Comparison of ENCODE assay signal across 8 cellular contexts in genomic region chr7:37683263-37684120, GRCh38. TPM values are rescaled to one million over a fixed set of nuclear protein-coding genes. Genes with fewer than 3 reads are reported as not detected.
DNase-seq lines count a peak whose midpoint lies in the region; ATAC-seq and TF ChIP-seq lines count a peak whose summit lies in the region.

GPR141 (plus strand) TSS chr7:37683766; CDS start chr7:37740394, 56,628 bp downstream.

- no peak for TF ChIP-seq CTCF in PC-3 (conservative IDR thresholded peaks at IDR 0.05; ENCODE audit: low read depth, low read length)
- TF ChIP-seq CTCF in parathyroid adenoma (IDR thresholded peaks at IDR 0.05), result no peak

- H2AFZ ChIP-seq in PC-3 (ENCODE audit: low read length) (no peak within 1 kb of the TSS), parathyroid adenoma (no peak within 1 kb of the TSS)

- H3K79me2 ChIP-seq in PC-3 (ENCODE audit: low read length) (no peaks in the 10 kb centered on the region), parathyroid adenoma (no peaks in the 10 kb centered on the region)

- no peaks in the 10 kb centered on the region for H4K20me1 ChIP-seq in PC-3 (ENCODE audit: low read length)

- CTCF ChIA-PET in PC-3 (lab: Charles Lee), result no interaction called here

- BruUV-seq in PC-3 (replicated peaks; lab: Mats Ljungman, UMichigan), result no TSS peak

- H3K27ac ChIP-seq in PC-3 (ENCODE audit: low read length) (no peak within 1 kb of the TSS), parathyroid adenoma (no peak within 1 kb of the TSS)

- H3K9ac ChIP-seq in PC-3 (ENCODE audit: low read length) (no peak within 1 kb of the TSS), parathyroid adenoma (no peak within 1 kb of the TSS)

- H3K36me3 ChIP-seq in PC-3 (ENCODE audit: low read depth, low read length) (no peaks in the 10 kb centered on the region), parathyroid adenoma (ENCODE audit: control insufficient read depth, insufficient read depth, low read length) (no peaks in the 10 kb centered on the region)

- H3K4me1 Mint-ChIP-seq in activated naive CD8-positive, alpha-beta T cell treated with anti-CD3 and anti-CD28 coated beads, Interleukin-2, amount 10 ng/mL, durations not matched to agents 7 days and 5 days, result peaks cover 7% of the 10 kb centered on the region
- peaks cover 4% of the 10 kb centered on the region for H3K4me1 Mint-ChIP-seq in activated naive CD8-positive, alpha-beta T cell treated with anti-CD3 and anti-CD28 coated beads for 36 hours

- intact Hi-C loops in PC-3 (cut with micrococcal nuclease), result no loop called here

- H3K9me3 ChIP-seq in PC-3 (ENCODE audit: low read length), result no peaks in the 10 kb centered on the region
- no peaks in the 10 kb centered on the region for H3K9me3 ChIP-seq in parathyroid adenoma (ENCODE audit: control insufficient read depth, low read length)

- no peak within 1 kb of the TSS for H3K27ac Mint-ChIP-seq in activated naive CD8-positive, alpha-beta T cell treated with anti-CD3 and anti-CD28 coated beads, Interleukin-2, amount 10 ng/mL, durations not matched to agents 7 days and 5 days
- H3K27ac Mint-ChIP-seq in activated naive CD8-positive, alpha-beta T cell treated with anti-CD3 and anti-CD28 coated beads for 36 hours, result no peak within 1 kb of the TSS

- POLR2A ChIA-PET in activated naive CD8-positive, alpha-beta T cell treated with anti-CD3 and anti-CD28 coated beads, Interleukin-2, amount 10 ng/mL, durations not matched to agents 7 days and 5 days (lab: Charles Lee), result no interaction called here
- POLR2A ChIA-PET in PC-3 (lab: Charles Lee; ENCODE audit: unreplicated experiment), result no interaction called here

- DNase-seq in activated naive CD8-positive, alpha-beta T cell treated with anti-CD3 and anti-CD28 coated beads, Interleukin-2, amount 10 ng/mL, durations not matched to agents 7 days and 5 days, result no peak
- DNase-seq in activated naive CD8-positive, alpha-beta T cell treated with anti-CD3 and anti-CD28 coated beads for 36 hours, result no peak
- DNase-seq in PC-3, result peak; percentile 24
- DNase-seq in SHP77 (lab: John Stamatoyannopoulos, UW), result no peak
- no peak for DNase-seq in activated CD8-positive, alpha-beta memory T cell treated with anti-CD3 and anti-CD28 coated beads, Interleukin-2, amount 50 U/mL, for 4 hours
- no peak for DNase-seq in left lobe of liver (ENCODE audit: low spot score)

- no peak for ATAC-seq in activated naive CD8-positive, alpha-beta T cell treated with anti-CD3 and anti-CD28 coated beads, Interleukin-2, amount 10 ng/mL, durations not matched to agents 7 days and 5 days (ENCODE audit: low read depth)
- ATAC-seq in HG03060 (IDR thresholded peaks at IDR 0.05; ENCODE audit: low read depth, unreplicated experiment) (peak; percentile 81), PC-3 (no peak), left lobe of liver (no peak)

- peaks cover 32% of the 10 kb centered on the region for H3K27me3 Mint-ChIP-seq in activated naive CD8-positive, alpha-beta T cell treated with anti-CD3 and anti-CD28 coated beads, Interleukin-2, amount 10 ng/mL, durations not matched to agents 7 days and 5 days
- peaks cover 17% of the 10 kb centered on the region for H3K27me3 Mint-ChIP-seq in activated naive CD8-positive, alpha-beta T cell treated with anti-CD3 and anti-CD28 coated beads for 36 hours

- H3K4me1 ChIP-seq in PC-3 (ENCODE audit: insufficient read depth, low read length) (no peaks in the 10 kb centered on the region), parathyroid adenoma (no peaks in the 10 kb centered on the region)

- peak within 1 kb of the TSS; percentile 10 for H3K4me3 Mint-ChIP-seq in activated naive CD8-positive, alpha-beta T cell treated with anti-CD3 and anti-CD28 coated beads, Interleukin-2, amount 10 ng/mL, durations not matched to agents 7 days and 5 days
- no peak within 1 kb of the TSS for H3K4me3 Mint-ChIP-seq in activated naive CD8-positive, alpha-beta T cell treated with anti-CD3 and anti-CD28 coated beads for 36 hours

- no peaks in the 10 kb centered on the region for H3K36me3 Mint-ChIP-seq in activated naive CD8-positive, alpha-beta T cell treated with anti-CD3 and anti-CD28 coated beads, Interleukin-2, amount 10 ng/mL, durations not matched to agents 7 days and 5 days
- no peaks in the 10 kb centered on the region for H3K36me3 Mint-ChIP-seq in activated naive CD8-positive, alpha-beta T cell treated with anti-CD3 and anti-CD28 coated beads for 36 hours

- no peaks in the 10 kb centered on the region for H3K9me2 ChIP-seq in PC-3 (replicated peaks; ENCODE audit: low read length)

- H3K27me3 ChIP-seq in PC-3 (ENCODE audit: low read length), result no peaks in the 10 kb centered on the region
- no peaks in the 10 kb centered on the region for H3K27me3 ChIP-seq in parathyroid adenoma (ENCODE audit: control insufficient read depth, insufficient read depth, low read length)

- no peak within 1 kb of the TSS for H3K4me2 ChIP-seq in PC-3 (ENCODE audit: low read length)
- no peak within 1 kb of the TSS for H3K4me2 ChIP-seq in parathyroid adenoma (ENCODE audit: low read length)

- no peaks in the 10 kb centered on the region for H3F3A ChIP-seq in PC-3 (ENCODE audit: low read length, unreplicated experiment)

- H3K9me3 Mint-ChIP-seq in activated naive CD8-positive, alpha-beta T cell treated with anti-CD3 and anti-CD28 coated beads, Interleukin-2, amount 10 ng/mL, durations not matched to agents 7 days and 5 days, result no peaks in the 10 kb centered on the region
- H3K9me3 Mint-ChIP-seq in activated naive CD8-positive, alpha-beta T cell treated with anti-CD3 and anti-CD28 coated beads for 36 hours, result no peaks in the 10 kb centered on the region

- H3K4me3 ChIP-seq in PC-3 (ENCODE audit: low read length), result no peak within 1 kb of the TSS
- H3K4me3 ChIP-seq in parathyroid adenoma (ENCODE audit: low read depth, low read length), result peak within 1 kb of the TSS; percentile 18

RNA-seq across cellular contexts. Expression of gene GPR141, which starts in this region (rescaled TPM):
- total RNA-seq in activated naive CD8-positive, alpha-beta T cell treated with anti-CD3 and anti-CD28 coated beads, Interleukin-2, amount 10 ng/mL, durations not matched to agents 7 days and 5 days, result not detected
- total RNA-seq in activated naive CD8-positive, alpha-beta T cell treated with anti-CD3 and anti-CD28 coated beads for 36 hours, result not detected
- total RNA-seq in PC-3 (2014; rRNA removed), result not detected in 2 replicates
- total RNA-seq in left lobe of liver, result not detected

Comparison
In these comparisons a context has a peak if more than half of its experiments do, and no peak if none do; other contexts are left out.
1. Peak in DNase-seq in PC-3; RNA of the gene not detected or under 1 TPM.